In the genomic region with DNA sequence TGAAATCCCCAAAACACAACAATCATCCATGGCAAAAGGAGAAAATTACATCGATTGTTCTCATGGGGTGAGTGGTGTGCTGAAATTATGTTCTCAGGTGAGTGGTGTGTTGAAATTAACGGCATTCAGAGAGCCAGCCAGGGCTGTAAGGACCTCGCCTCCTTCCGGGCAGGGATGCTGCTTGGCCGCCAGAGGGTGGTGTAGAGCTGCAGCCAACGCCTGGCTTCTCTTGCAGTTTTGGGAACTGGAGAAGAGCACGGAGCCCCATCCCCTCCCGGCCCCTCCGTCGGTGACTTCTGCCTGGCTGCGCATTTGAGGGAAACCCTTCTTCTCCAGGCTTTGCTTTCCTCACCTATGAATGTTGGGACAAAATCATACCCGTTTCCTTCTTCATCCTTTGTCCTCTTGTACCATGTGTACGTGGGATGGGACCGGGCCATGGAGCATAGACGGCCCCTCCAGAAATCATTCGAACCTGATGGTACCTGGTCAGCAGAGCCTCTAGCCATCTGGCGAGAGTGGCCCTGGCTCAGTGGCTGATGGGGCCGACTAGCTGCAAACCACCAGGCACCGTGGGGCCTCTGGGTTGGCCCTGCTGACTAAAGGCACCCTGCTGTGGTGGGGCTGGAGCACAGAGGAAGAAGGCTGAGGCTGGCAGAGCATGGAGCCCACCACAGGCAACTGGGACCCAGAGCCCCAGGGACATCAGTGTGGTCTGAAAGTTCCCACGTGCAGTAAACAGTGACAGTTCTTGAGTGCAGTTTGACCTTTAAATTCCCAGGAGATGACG, we compare ENCODE assay signal across 9 cellular contexts. TPM values are rescaled to one million over a fixed set of nuclear protein-coding genes. Genes with fewer than 3 reads are reported as not detected.
A peak's percentile ranks its signal among the peaks of the same experiment; 100 is the strongest.
DNase-seq lines count a peak whose midpoint lies in the region; ATAC-seq and TF ChIP-seq lines count a peak whose summit lies in the region.
"Had no signal": no experiment of that assay in that cellular context is flagged by ENCODE, and none has a peak within 500 bp of the region (broad histone marks: within the 10 kb centered on the region; RNA-seq: fewer than 3 reads in every experiment).

No MANE protein-coding gene starts in this region.

- no peaks in the 10 kb centered on the region for H3K27me3 ChIP-seq in prostate gland (replicated peaks; ENCODE audit: insufficient read depth)

- ATAC-seq in GM18870 (IDR thresholded peaks at IDR 0.05; ENCODE audit: unreplicated experiment) (peak; percentile 53), HG03520 (IDR thresholded peaks at IDR 0.05; ENCODE audit: unreplicated experiment) (peak; percentile 55), Right ventricle myocardium superior (ENCODE audit: poor library complexity) (peak; percentile 77), GM18520 (IDR thresholded peaks at IDR 0.05; ENCODE audit: unreplicated experiment) (no peak)

- no peak for TF ChIP-seq POLR2A in prostate gland (IDR thresholded peaks at IDR 0.05)

- no peak overlapping the region for H3K4me3 Mint-ChIP-seq in activated naive CD4-positive, alpha-beta T cell treated with anti-CD3 and anti-CD28 coated beads, Interleukin-2, amount 10 ng/mL, durations not matched to agents 7 days and 5 days
- H3K4me3 Mint-ChIP-seq: stimulated activated naive CD8-positive, alpha-beta T cell treated with anti-CD3 and anti-CD28 coated beads, Interleukin-15, Interleukin-2, amounts not matched to agents 100 ng/mL and 50 ng/mL, for 24 hours had no signal

- no peaks in the 10 kb centered on the region for H3K9me3 Mint-ChIP-seq in activated naive CD4-positive, alpha-beta T cell treated with anti-CD3 and anti-CD28 coated beads, Interleukin-2, amount 10 ng/mL, durations not matched to agents 7 days and 5 days
- H3K9me3 Mint-ChIP-seq: stimulated activated naive CD8-positive, alpha-beta T cell treated with anti-CD3 and anti-CD28 coated beads, Interleukin-15, Interleukin-2, amounts not matched to agents 100 ng/mL and 50 ng/mL, for 24 hours had no signal

- DNase-seq in AML-193 (lab: John Stamatoyannopoulos, UW): peak; percentile 7 to 26
- peak; percentile 51 for DNase-seq in RPMI8226
- DNase-seq in activated naive CD4-positive, alpha-beta T cell treated with anti-CD3 and anti-CD28 coated beads, Interleukin-2, amount 10 ng/mL, durations not matched to agents 7 days and 5 days: peak; percentile 71
- peak; percentile 74 for DNase-seq in Right ventricle myocardium superior
- peak; percentile 50 for DNase-seq in prostate gland (ENCODE audit: low spot score)

- 45% methylated on average over 21 of the region's 21 CpGs for WGBS in prostate gland

- no peak overlapping the region for H3K27ac ChIP-seq in prostate gland

- H3K36me3 ChIP-seq in prostate gland: no peaks in the 10 kb centered on the region

- no peaks in the 10 kb centered on the region for H3K4me1 Mint-ChIP-seq in activated naive CD4-positive, alpha-beta T cell treated with anti-CD3 and anti-CD28 coated beads, Interleukin-2, amount 10 ng/mL, durations not matched to agents 7 days and 5 days

- H3K9me3 ChIP-seq in prostate gland: no peaks in the 10 kb centered on the region

- TF ChIP-seq CTCF in prostate gland (IDR thresholded peaks at IDR 0.05): peak; percentile 86 to 89 (median 89)

- CTCF ChIA-PET in activated naive CD4-positive, alpha-beta T cell treated with anti-CD3 and anti-CD28 coated beads, Interleukin-2, amount 10 ng/mL, durations not matched to agents 7 days and 5 days (lab: Charles Lee): interaction anchor here (0.6 to 1.8 kb wide), 11 partner anchors 10 to 449 kb away, joined by 3 to 7 read pairs (median 3); no protein-coding TSS in a partner anchor

- H3K27ac Mint-ChIP-seq in activated naive CD4-positive, alpha-beta T cell treated with anti-CD3 and anti-CD28 coated beads, Interleukin-2, amount 10 ng/mL, durations not matched to agents 7 days and 5 days: no peak overlapping the region
- H3K27ac Mint-ChIP-seq: stimulated activated naive CD8-positive, alpha-beta T cell treated with anti-CD3 and anti-CD28 coated beads, Interleukin-15, Interleukin-2, amounts not matched to agents 100 ng/mL and 50 ng/mL, for 24 hours had no signal

- no peaks in the 10 kb centered on the region for H3K4me1 ChIP-seq in prostate gland (replicated peaks)

- H3K27me3 Mint-ChIP-seq in activated naive CD4-positive, alpha-beta T cell treated with anti-CD3 and anti-CD28 coated beads, Interleukin-2, amount 10 ng/mL, durations not matched to agents 7 days and 5 days: no peaks in the 10 kb centered on the region
- H3K27me3 Mint-ChIP-seq: stimulated activated naive CD8-positive, alpha-beta T cell treated with anti-CD3 and anti-CD28 coated beads, Interleukin-15, Interleukin-2, amounts not matched to agents 100 ng/mL and 50 ng/mL, for 24 hours had no signal

- no peak overlapping the region for H3K4me3 ChIP-seq in prostate gland

- H3K36me3 Mint-ChIP-seq in activated naive CD4-positive, alpha-beta T cell treated with anti-CD3 and anti-CD28 coated beads, Interleukin-2, amount 10 ng/mL, durations not matched to agents 7 days and 5 days: peaks cover 6% of the 10 kb centered on the region

- intact Hi-C loops in Right ventricle myocardium superior (cut with DNase I): loop anchor here (5.0 kb wide), 1 partner anchor 123 kb away; a partner anchor contains a TSS
- intact Hi-C loops in prostate gland (cut with DNase I): loop anchor here (2.0 kb wide), 1 partner anchor 124 kb away; a partner anchor contains a TSS

RNA-seq across cellular contexts. Expression of a gene that starts 28.4 kb away (rescaled TPM):
- 8.4 TPM for total RNA-seq in Right ventricle myocardium superior
- total RNA-seq in prostate gland: 10 to 100 TPM; 35.2 to 63.9 TPM

RNA-seq across cellular contexts. Expression of a gene that starts 28.4 kb away (rescaled TPM):
- total RNA-seq in Right ventricle myocardium superior: 22.5 TPM
- total RNA-seq in prostate gland: 10 to 100 TPM; 65.7 to 75.4 TPM

Comparison
In these comparisons a context has a peak if more than half of its experiments do, and no peak if none do; other contexts are left out.
1. DNase-seq: peak in every context shown above with its lines; median percentile 74 in Right ventricle myocardium superior; 71 in activated naive CD4-positive, alpha-beta T cell treated with anti-CD3 and anti-CD28 coated beads, Interleukin-2, amount 10 ng/mL, durations not matched to agents 7 days and 5 days; 51 in RPMI8226; 50 in prostate gland; 16 in AML-193.